ENCODE assay signal across 8 cellular contexts in genomic region chr14:21498540-21499526, GRCh38. TPM values are rescaled to one million over a fixed set of nuclear protein-coding genes. Genes with fewer than 3 reads are reported as not detected.
DNase-seq lines count a peak whose midpoint lies in the region; ATAC-seq and TF ChIP-seq lines count a peak whose summit lies in the region.

No MANE protein-coding gene starts in this region.

- peak; percentile 53 for ATAC-seq in GM21786 (IDR thresholded peaks at IDR 0.05; ENCODE audit: unreplicated experiment)
- ATAC-seq in WTC11: peak; percentile 65
- no peak for ATAC-seq in GM19324 (IDR thresholded peaks at IDR 0.05; ENCODE audit: low FRiP score, unreplicated experiment)

- POLR2A ChIA-PET in WTC11 (lab: Charles Lee): interaction anchor here (1.0 to 2.5 kb wide), 5 partner anchors 12 to 60 kb away, joined by 3 to 13 read pairs (median 4); partner anchors contain the start of genes CHD8, METTL3 and SALL2

- H3K4me1 Mint-ChIP-seq in WTC11 (peaks cover 29% of the 10 kb centered on the region), progenitor cell of endocrine pancreas (ENCODE audit: low read depth) (peaks cover 10% of the 10 kb centered on the region)

- H3K36me3 Mint-ChIP-seq in WTC11 (peaks cover 86% of the 10 kb centered on the region), progenitor cell of endocrine pancreas (ENCODE audit: insufficient read depth) (peaks cover 30% of the 10 kb centered on the region)

- DNase-seq in DMS114 treated with DMSO at 0.1 percent for 48 hours (lab: John Stamatoyannopoulos, UW; ENCODE audit: unreplicated experiment) (peak; percentile 40), NCI-H2107 treated with DMSO at 0.1 percent for 48 hours (lab: John Stamatoyannopoulos, UW; ENCODE audit: unreplicated experiment) (peak; percentile 75), WTC11 (ENCODE audit: low spot score) (no peak), fibroblast of the conjunctiva (ENCODE audit: low read depth) (peak; percentile 34), progenitor cell of endocrine pancreas (ENCODE audit: low spot score, unreplicated experiment) (no peak), H4 (ENCODE audit: low spot score) (no peak)

- peak overlapping the region; percentile 59 for H3K27ac Mint-ChIP-seq in WTC11
- H3K27ac Mint-ChIP-seq in progenitor cell of endocrine pancreas: peak overlapping the region; percentile 77

- H3K9me3 Mint-ChIP-seq in WTC11: no peaks in the 10 kb centered on the region
- no peaks in the 10 kb centered on the region for H3K9me3 Mint-ChIP-seq in progenitor cell of endocrine pancreas (ENCODE audit: low read depth)

- H3K4me3 Mint-ChIP-seq in WTC11: no peak overlapping the region
- H3K4me3 Mint-ChIP-seq in progenitor cell of endocrine pancreas (ENCODE audit: low read depth): no peak overlapping the region

- CTCF ChIA-PET in WTC11 (lab: Charles Lee): interaction anchor here (0.6 to 3.6 kb wide), 24 partner anchors 8 to 250 kb away, joined by 3 to 47 read pairs (median 4); partner anchors contain the start of genes METTL3, RAB2B, SALL2 and SUPT16H

- no peaks in the 10 kb centered on the region for H3K27me3 Mint-ChIP-seq in WTC11 (ENCODE audit: low read depth)
- no peaks in the 10 kb centered on the region for H3K27me3 Mint-ChIP-seq in progenitor cell of endocrine pancreas

- no peak for TF ChIP-seq CTCF in WTC11 (IDR thresholded peaks at IDR 0.05)
- TF ChIP-seq CTCF in progenitor cell of endocrine pancreas (IDR thresholded peaks at IDR 0.05; ENCODE audit: unreplicated experiment): peak; percentile 61

TF ChIP-seq in WTC11, 78 proteins besides CTCF, POLR2A, EP300 and RAD21:
- TF ChIP-seq JAZF1 (CRISPR knock-in tag; IDR thresholded peaks at IDR 0.05) (no peak), CDX4 (CRISPR knock-in tag; IDR thresholded peaks at IDR 0.05; ENCODE audit: borderline replicate concordance) (no peak), ZNF219 (CRISPR knock-in tag; IDR thresholded peaks at IDR 0.05; ENCODE audit: borderline replicate concordance) (no peak), JUN (CRISPR knock-in tag; IDR thresholded peaks at IDR 0.05) (no peak), AFF4 (CRISPR knock-in tag; IDR thresholded peaks at IDR 0.05; ENCODE audit: borderline replicate concordance) (no peak), SP1 (CRISPR knock-in tag; conservative IDR thresholded peaks at IDR 0.05) (no peak), TEAD1 (CRISPR knock-in tag; IDR thresholded peaks at IDR 0.05) (no peak), EMX1 (CRISPR knock-in tag; IDR thresholded peaks at IDR 0.05) (no peak), MLX (CRISPR knock-in tag; IDR thresholded peaks at IDR 0.05) (no peak), ZMAT4 (CRISPR knock-in tag; IDR thresholded peaks at IDR 0.05) (no peak), MAX (CRISPR knock-in tag; IDR thresholded peaks at IDR 0.05) (no peak), USF1 (CRISPR knock-in tag; IDR thresholded peaks at IDR 0.05) (no peak), USF2 (CRISPR knock-in tag; IDR thresholded peaks at IDR 0.05) (no peak), RORB (CRISPR knock-in tag; IDR thresholded peaks at IDR 0.05) (no peak), SMAD4 (CRISPR knock-in tag; IDR thresholded peaks at IDR 0.05) (no peak)

RNA-seq across cellular contexts. Expression of gene METTL3, which starts 12.3 kb away (rescaled TPM):
- 87.2 to 93.2 TPM (median 89.5 TPM) in 3 replicates for total RNA-seq in WTC11 (2021)
- 82.6 and 82.7 TPM in 2 replicates for total RNA-seq in progenitor cell of endocrine pancreas
- 55.3 and 56.8 TPM in 2 replicates for total RNA-seq in H4 (2014; rRNA removed; shearing (Covaris generic))

RNA-seq across cellular contexts. Expression of gene TOX4, which starts 21.8 kb away (rescaled TPM):
- total RNA-seq in WTC11 (2021) (49.1 to 53.0 TPM (median 52.4 TPM) in 3 replicates), progenitor cell of endocrine pancreas (65.1 and 71.8 TPM in 2 replicates)
- 12.7 and 14.3 TPM in 2 replicates for total RNA-seq in H4 (2014; rRNA removed; shearing (Covaris generic))

RNA-seq across cellular contexts. Expression of gene RAB2B, which starts 22.1 kb away (rescaled TPM):
- total RNA-seq in WTC11 (2021) (29.6 to 33.3 TPM (median 31.7 TPM) in 3 replicates), progenitor cell of endocrine pancreas (41.0 and 45.2 TPM in 2 replicates)
- 17.5 and 22.9 TPM in 2 replicates for total RNA-seq in H4 (2014; rRNA removed; shearing (Covaris generic))

RNA-seq across cellular contexts. Expression of gene SALL2, which starts 27.3 kb away (rescaled TPM):
- total RNA-seq in WTC11 (2021): 239 to 307 TPM (median 288 TPM) in 3 replicates
- total RNA-seq in progenitor cell of endocrine pancreas: 83.5 and 89.2 TPM in 2 replicates
- total RNA-seq in H4 (2014; rRNA removed; shearing (Covaris generic)): 0.06 and 0.75 TPM in 2 replicates

RNA-seq across cellular contexts. Expression of gene CHD8, which starts 42.9 kb away (rescaled TPM):
- total RNA-seq in WTC11 (2021) (119 to 133 TPM (median 119 TPM) in 3 replicates), progenitor cell of endocrine pancreas (147 and 149 TPM in 2 replicates)
- 19.5 and 26.5 TPM in 2 replicates for total RNA-seq in H4 (2014; rRNA removed; shearing (Covaris generic))

Comparison
In these comparisons a context has a peak if more than half of its experiments do, and no peak if none do; other contexts are left out.
1. DNase-seq: peak in DMS114 treated with DMSO at 0.1 percent for 48 hours (single experiment), NCI-H2107 treated with DMSO at 0.1 percent for 48 hours (single experiment) and fibroblast of the conjunctiva (single experiment); none in WTC11 (single experiment), progenitor cell of endocrine pancreas (single experiment) and H4 (single experiment).